9 cellular contexts compared by ENCODE assay signal in genomic region chr16:83137326-83137770, GRCh38.
DNase-seq lines count a peak whose midpoint lies in the region; ATAC-seq and TF ChIP-seq lines count a peak whose summit lies in the region.
"Had no signal": no experiment of that assay in that cellular context is flagged by ENCODE, and none has a peak within 500 bp of the region (broad histone marks: within the 10 kb centered on the region; RNA-seq: fewer than 3 reads in every experiment).

No MANE protein-coding gene starts in this region.

- TF ChIP-seq POLR2A in adrenal gland (IDR thresholded peaks at IDR 0.05): no peak
- no peak for TF ChIP-seq POLR2A in right lobe of liver (IDR thresholded peaks at IDR 0.05)
- no peak for TF ChIP-seq POLR2A in uterus (IDR thresholded peaks at IDR 0.05)

- H3K27ac Mint-ChIP-seq in CD4-positive, alpha-beta T cell: peak overlapping the region; percentile 25

- WGBS in adrenal gland, 4 donors: 2 to 21% (median 13%) methylated on average over 17 of the region's 17 CpGs
- 7% methylated on average over 17 of the region's 17 CpGs for WGBS in right lobe of liver (ENCODE audit: insufficient coverage, low coverage, low lambda C conversion rate, missing lambda C conversion rate)

- H3K36me3 Mint-ChIP-seq in CD4-positive, alpha-beta T cell (ENCODE audit: low read depth): no peaks in the 10 kb centered on the region

- no peak overlapping the region for H3K27ac ChIP-seq in CD4-positive, alpha-beta T cell (ENCODE audit: low read depth, low read length)
- H3K27ac ChIP-seq in adrenal gland (peak overlapping the region in 3 of 5 donors; percentile 26 to 57 (median 39)), right lobe of liver (no peak overlapping the region), uterus (peak overlapping the region; percentile 61 to 81)
- H3K27ac ChIP-seq: HL-60 had no signal

- H3K27me3 Mint-ChIP-seq in CD4-positive, alpha-beta T cell: no peaks in the 10 kb centered on the region

- intact Hi-C loops in CD4-positive, alpha-beta T cell (cut with DNase I, micrococcal nuclease): no loop called here
- intact Hi-C loops in adrenal gland (cut with DNase I): no loop called here
- intact Hi-C loops in right lobe of liver (cut with DNase I): no loop called here
- intact Hi-C loops in uterus (cut with DNase I; ENCODE audit: low total_unique reads): no loop called here

- ATAC-seq in CD4-positive, alpha-beta T cell (ENCODE audit: poor library complexity): peak; percentile 44
- ATAC-seq in right lobe of liver: peak; percentile 77 to 95 (median 85)
- ATAC-seq in HG02642 (IDR thresholded peaks at IDR 0.05; ENCODE audit: poor library complexity, unreplicated experiment): no peak

- H3K27me3 ChIP-seq in CD4-positive, alpha-beta T cell (ENCODE audit: control insufficient read depth, insufficient read depth, low read length): no peaks in the 10 kb centered on the region
- no peaks in the 10 kb centered on the region for H3K27me3 ChIP-seq in adrenal gland
- H3K27me3 ChIP-seq in right lobe of liver: no peaks in the 10 kb centered on the region
- H3K27me3 ChIP-seq in uterus: no peaks in the 10 kb centered on the region

- peak overlapping the region in 1 of 4 donors; percentile 48 for H3K4me3 ChIP-seq in adrenal gland
- H3K4me3 ChIP-seq in right lobe of liver: peak overlapping the region in 2 of 3 donors; percentile 31 to 39
- peak overlapping the region; percentile 23 to 28 for H3K4me3 ChIP-seq in uterus

- H3K4me1 ChIP-seq in adrenal gland (replicated peaks in 1 of 2): peaks cover 5 to 6% of the 10 kb centered on the region in 2 donors
- peaks cover 0 to 7% (median 3%) of the 10 kb centered on the region in 4 donors for H3K4me1 ChIP-seq in right lobe of liver
- no peaks in the 10 kb centered on the region for H3K4me1 ChIP-seq in uterus

- H3K9me3 ChIP-seq in CD4-positive, alpha-beta T cell (ENCODE audit: control insufficient read depth, low read length): no peaks in the 10 kb centered on the region
- H3K9me3 ChIP-seq in adrenal gland (replicated peaks in 1 of 3) (no peaks in the 10 kb centered on the region), right lobe of liver (no peaks in the 10 kb centered on the region), uterus (no peaks in the 10 kb centered on the region)

- no peak for DNase-seq in CD4-positive, alpha-beta T cell
- DNase-seq in HPDE6-E6E7 (ENCODE audit: extremely low spot score) (peak; percentile 58), adrenal gland (peak; percentile 21 to 62 (median 48)), right lobe of liver (peak in 1 of 3 donors; percentile 28), uterus (peak; percentile 33), putamen (ENCODE audit: low spot score) (no peak), NCI-H1436 (lab: John Stamatoyannopoulos, UW) (no peak)

- H3K9me3 Mint-ChIP-seq in CD4-positive, alpha-beta T cell: peaks cover 2% of the 10 kb centered on the region

- H3K36me3 ChIP-seq in adrenal gland (replicated peaks in 1 of 2) (no peaks in the 10 kb centered on the region), right lobe of liver (no peaks in the 10 kb centered on the region), uterus (no peaks in the 10 kb centered on the region)

- no peak for TF ChIP-seq CTCF in CD4-positive, alpha-beta T cell (IDR thresholded peaks at IDR 0.05)
- TF ChIP-seq CTCF in adrenal gland (IDR thresholded peaks at IDR 0.05) (no peak), right lobe of liver (IDR thresholded peaks at IDR 0.05) (no peak), uterus (IDR thresholded peaks at IDR 0.05) (no peak)

- peak overlapping the region; percentile 78 for H3K4me3 Mint-ChIP-seq in CD4-positive, alpha-beta T cell

- POLR2A ChIA-PET in CD4-positive, alpha-beta T cell (lab: Charles Lee): no interaction called here

- CTCF ChIA-PET in CD4-positive, alpha-beta T cell (lab: Charles Lee): no interaction called here

- peaks cover 10% of the 10 kb centered on the region for H3K4me1 Mint-ChIP-seq in CD4-positive, alpha-beta T cell (ENCODE audit: low read depth)

Comparison
In these comparisons a context has a peak if more than half of its experiments do, and no peak if none do; other contexts are left out.
1. DNase-seq: peak in HPDE6-E6E7 (single experiment), adrenal gland (7 of 7) and uterus (2 of 2); none in CD4-positive, alpha-beta T cell (0 of 10), putamen (single experiment) and NCI-H1436 (single experiment).
2. H3K27ac ChIP-seq: peak in adrenal gland (3 of 5) and uterus (2 of 2); none in CD4-positive, alpha-beta T cell (single experiment) and right lobe of liver (0 of 3).